ENCODE assay signal across 18 cellular contexts in genomic region chr16:86355538-86355937, GRCh38.
A peak's percentile ranks its signal among the peaks of the same experiment; 100 is the strongest.
DNase-seq lines count a peak whose midpoint lies in the region; ATAC-seq and TF ChIP-seq lines count a peak whose summit lies in the region.
"Had no signal": no experiment of that assay in that cellular context is flagged by ENCODE, and none has a peak within 500 bp of the region (broad histone marks: within the 10 kb centered on the region; RNA-seq: fewer than 3 reads in every experiment).

No MANE protein-coding gene starts in this region.

- ATAC-seq in PC-3 = no peak
- ATAC-seq: activated T-helper 17 cell treated with anti-CD3 and anti-CD28 coated beads, Interleukin-2, amount 50 U/mL, for 72 hours; left ventricle myocardium superior; upper lobe of right lung had no signal

- H3K9ac ChIP-seq in adipocyte (ENCODE audit: low read length) (no peak overlapping the region), PC-3 (ENCODE audit: low read length) (no peak overlapping the region)
- H3K9ac ChIP-seq: BLaER1 treated with 17β-estradiol and CSF1 and Interleukin-3, amounts not matched to agents 10 nM and 100 nM had no signal

- H3K36me3 ChIP-seq in HEK293 (ENCODE audit: control insufficient read depth in 2 of 2, insufficient read depth in 1 of 2, low read length in 2 of 2) (no peaks in the 10 kb centered on the region), adipocyte (ENCODE audit: control insufficient read depth, insufficient read depth, low read length, severe bottlenecking) (no peaks in the 10 kb centered on the region), PC-3 (ENCODE audit: low read depth, low read length) (no peaks in the 10 kb centered on the region)
- H3K36me3 ChIP-seq: BLaER1 treated with 17β-estradiol and CSF1 and Interleukin-3, amounts not matched to agents 10 nM and 100 nM; upper lobe of right lung had no signal

- no peak overlapping the region for H2AFZ ChIP-seq in PC-3 (ENCODE audit: low read length)

- DNase-seq in AG08396 (ENCODE audit: low spot score) (peak; percentile 51), adipocyte (ENCODE audit: low read depth) (peak; percentile 45), foreskin fibroblast (peak; percentile 78 to 80), KBM-7 (no peak), head of caudate nucleus (no peak), PC-3 (no peak), KG1 (lab: John Stamatoyannopoulos, UW) (no peak)
- DNase-seq: dermis blood vessel endothelial cell; erythroblast; left ventricle myocardium superior; NCI-H187 treated with DMSO at 0.1 percent for 48 hours; NCI-H526; stimulated activated naive CD4-positive, alpha-beta T cell; upper lobe of right lung had no signal

- H3K4me2 ChIP-seq in PC-3 (ENCODE audit: low read length) = no peak overlapping the region
- H3K4me2 ChIP-seq: BLaER1 treated with 17β-estradiol and CSF1 and Interleukin-3, amounts not matched to agents 10 nM and 100 nM had no signal

- H3K27ac ChIP-seq in HEK293 (ENCODE audit: extremely low read depth, low read depth, low read length) (no peak overlapping the region), PC-3 (ENCODE audit: low read length) (no peak overlapping the region)
- H3K27ac ChIP-seq: BLaER1 treated with 17β-estradiol and CSF1 and Interleukin-3, amounts not matched to agents 10 nM and 100 nM; SK-N-MC; upper lobe of right lung had no signal

- POLR2A ChIA-PET in HEK293 (lab: Yijun Ruan, JAX) = no interaction called here
- POLR2A ChIA-PET in PC-3 (lab: Charles Lee; ENCODE audit: unreplicated experiment) = no interaction called here

- H3K4me1 ChIP-seq in HEK293 (ENCODE audit: control insufficient read depth, insufficient read depth, low read length) (no peaks in the 10 kb centered on the region), adipocyte (ENCODE audit: control insufficient read depth, insufficient read depth, low read length) (no peaks in the 10 kb centered on the region), PC-3 (ENCODE audit: insufficient read depth, low read length) (no peaks in the 10 kb centered on the region)
- H3K4me1 ChIP-seq: BLaER1 treated with 17β-estradiol and CSF1 and Interleukin-3, amounts not matched to agents 10 nM and 100 nM; upper lobe of right lung had no signal

- intact Hi-C loops in head of caudate nucleus (cut with DNase I) (no loop called here), PC-3 (cut with micrococcal nuclease) (no loop called here)

- no peak overlapping the region for H3K4me3 ChIP-seq in HEK293 (ENCODE audit: low read depth, low read length)
- no peak overlapping the region for H3K4me3 ChIP-seq in adipocyte (ENCODE audit: low read length)
- H3K4me3 ChIP-seq in foreskin fibroblast (ENCODE audit: low read depth in 1 of 2, low read length in 2 of 2) = no peak overlapping the region
- no peak overlapping the region for H3K4me3 ChIP-seq in PC-3 (ENCODE audit: low read length)
- H3K4me3 ChIP-seq: BLaER1 treated with 17β-estradiol and CSF1 and Interleukin-3, amounts not matched to agents 10 nM and 100 nM; SK-N-MC; upper lobe of right lung had no signal

- H3F3A ChIP-seq in PC-3 (ENCODE audit: low read length, unreplicated experiment) = no peaks in the 10 kb centered on the region

- no peaks in the 10 kb centered on the region for H3K79me2 ChIP-seq in PC-3 (ENCODE audit: low read length)

- no peaks in the 10 kb centered on the region for H3K9me2 ChIP-seq in PC-3 (replicated peaks; ENCODE audit: low read length)

- no peaks in the 10 kb centered on the region for H4K20me1 ChIP-seq in PC-3 (ENCODE audit: low read length)
- H4K20me1 ChIP-seq: BLaER1 treated with 17β-estradiol and CSF1 and Interleukin-3, amounts not matched to agents 10 nM and 100 nM had no signal

- TF ChIP-seq CTCF in HEK293 (tag by site-specific recombination; IDR thresholded peaks at IDR 0.05) = no peak
- no peak for TF ChIP-seq CTCF in foreskin fibroblast (IDR thresholded peaks at IDR 0.05; ENCODE audit: low read depth, low read length)
- no peak for TF ChIP-seq CTCF in PC-3 (conservative IDR thresholded peaks at IDR 0.05; ENCODE audit: low read depth, low read length)

- H3K27me3 ChIP-seq in adipocyte (replicated peaks; ENCODE audit: control insufficient read depth, insufficient read depth, low read length) (peaks cover 44% of the 10 kb centered on the region), PC-3 (ENCODE audit: low read length) (peaks cover 90% of the 10 kb centered on the region)
- H3K27me3 ChIP-seq: BLaER1 treated with 17β-estradiol and CSF1 and Interleukin-3, amounts not matched to agents 10 nM and 100 nM had no signal

- no peaks in the 10 kb centered on the region for H3K9me3 ChIP-seq in HEK293 (ENCODE audit: control insufficient read depth, insufficient read depth, low read depth, low read length)
- H3K9me3 ChIP-seq in adipocyte (ENCODE audit: control insufficient read depth, low read length) = peaks cover 11% of the 10 kb centered on the region
- no peaks in the 10 kb centered on the region for H3K9me3 ChIP-seq in PC-3 (ENCODE audit: low read length)
- H3K9me3 ChIP-seq: upper lobe of right lung had no signal

- CTCF ChIA-PET in HEK293 (lab: Yijun Ruan, JAX) = interaction anchor here (0.7 to 1.4 kb wide), 4 partner anchors 10 to 109 kb away, joined by 3 to 6 read pairs (median 3); no protein-coding TSS in a partner anchor
- CTCF ChIA-PET in PC-3 (lab: Charles Lee) = no interaction called here

- BruUV-seq in PC-3 (replicated peaks; lab: Mats Ljungman, UMichigan) = no TSS peak

- in situ Hi-C loops in KBM-7 (cut with MboI; ENCODE audit: low pct_unique_long_range_greater_than_20kb, low sequenced_read_pairs) = no loop called here

TF ChIP-seq in HEK293, 187 proteins besides CTCF, POLR2A, EP300 and RAD21:
- no peak for TF ChIP-seq ZSCAN18 (tag by site-specific recombination; IDR thresholded peaks at IDR 0.05)
- peak; percentile 71 for TF ChIP-seq ZNF623 (tag by site-specific recombination; IDR thresholded peaks at IDR 0.05)
- no peak for TF ChIP-seq ZNF148 (tag by site-specific recombination; IDR thresholded peaks at IDR 0.05; ENCODE audit: borderline replicate concordance)
TF ChIP-seq in HEK293: peak in this region for 1.

Comparison
In these comparisons a context has a peak if more than half of its experiments do, and no peak if none do; other contexts are left out.
1. DNase-seq: peak in AG08396 (single experiment), adipocyte (single experiment) and foreskin fibroblast (2 of 2); none in KBM-7 (single experiment), head of caudate nucleus (0 of 42), PC-3 (single experiment) and KG1 (single experiment).